In genomic region chr10:27742195-27742925, GRCh38 we compare ENCODE assay signal across 8 cellular contexts. TPM values are rescaled to one million over a fixed set of nuclear protein-coding genes. Genes with fewer than 3 reads are reported as not detected.
A peak's percentile ranks its signal among the peaks of the same experiment; 100 is the strongest.
DNase-seq lines count a peak whose midpoint lies in the region; TF ChIP-seq lines count a peak whose summit lies in the region.

No MANE protein-coding gene starts in this region.

- H3K36me3 ChIP-seq in Caco-2 (ENCODE audit: control insufficient read depth, insufficient read depth, low read length) = no peaks in the 10 kb centered on the region
- H3K36me3 ChIP-seq in SJCRH30 = no peaks in the 10 kb centered on the region
- no peaks in the 10 kb centered on the region for H3K36me3 ChIP-seq in osteoblast (ENCODE audit: insufficient read depth, low read length)

- H3K9me3 ChIP-seq in Caco-2 (no peaks in the 10 kb centered on the region), SJCRH30 (replicated peaks) (no peaks in the 10 kb centered on the region), osteoblast (ENCODE audit: low read depth, low read length) (no peaks in the 10 kb centered on the region)

- peaks cover 30% of the 10 kb centered on the region for H3K27me3 Mint-ChIP-seq in Caco-2 (ENCODE audit: insufficient read depth, unreplicated experiment)

- no peak overlapping the region for H3K27ac Mint-ChIP-seq in Caco-2 (ENCODE audit: unreplicated experiment)

- peaks cover 11% of the 10 kb centered on the region for H3K27me3 ChIP-seq in Caco-2 (replicated peaks; ENCODE audit: control insufficient read depth, insufficient read depth, low read length)
- H3K27me3 ChIP-seq in SJCRH30 = no peaks in the 10 kb centered on the region
- H3K27me3 ChIP-seq in osteoblast (ENCODE audit: insufficient read depth, low read length) = peaks cover 42% of the 10 kb centered on the region

- H3K4me1 Mint-ChIP-seq in Caco-2 (ENCODE audit: low read depth, unreplicated experiment) = peaks cover 5% of the 10 kb centered on the region

- H2AFZ ChIP-seq in osteoblast (ENCODE audit: low read length) = peak overlapping the region; percentile 71

- peaks cover 25% of the 10 kb centered on the region for H3K4me1 ChIP-seq in Caco-2
- H3K4me1 ChIP-seq in SJCRH30 = no peaks in the 10 kb centered on the region
- H3K4me1 ChIP-seq in osteoblast (ENCODE audit: insufficient read depth, low read length) = peaks cover 21% of the 10 kb centered on the region

- H3K4me3 ChIP-seq in Caco-2 (ENCODE audit: low read depth, low read length) (peak overlapping the region; percentile 75), SJCRH30 (peak overlapping the region; percentile 62), osteoblast (ENCODE audit: insufficient read depth, low read length) (peak overlapping the region; percentile 77)

- H3K4me2 ChIP-seq in osteoblast (ENCODE audit: insufficient read depth, low read length) = peak overlapping the region; percentile 87

- H3K79me2 ChIP-seq in osteoblast (ENCODE audit: insufficient read depth, low read length) = no peaks in the 10 kb centered on the region

- intact Hi-C loops in Caco-2 (cut with micrococcal nuclease; ENCODE audit: unreplicated experiment) (loop anchor here (1.0 to 5.0 kb wide), 3 partner anchors 436 to 640 kb away; no protein-coding TSS in a partner anchor), head of caudate nucleus (cut with DNase I) (loop anchor here (10.0 kb wide), 1 partner anchor 442 kb away; no protein-coding TSS in a partner anchor)

- BruUV-seq in Caco-2 (replicated peaks; lab: Mats Ljungman, UMichigan) = TSS peak; percentile 85

- DNase-seq in Caco-2 (peak; percentile 81 to 94), GM20000 (ENCODE audit: low spot score) (peak; percentile 89), HT-29 (ENCODE audit: low spot score) (peak; percentile 78), SJCRH30 (peak; percentile 62 to 74), head of caudate nucleus (peak; percentile 18 to 84 (median 68)), osteoblast (ENCODE audit: insufficient read length, low spot score, missing footprints) (peak; percentile 98)
- peak; percentile 91 for DNase-seq in activated naive CD4-positive, alpha-beta T cell treated with anti-CD3 and anti-CD28 coated beads, Interleukin-2, amount 50 U/mL, for 16 hours

- no peaks in the 10 kb centered on the region for H3K36me3 Mint-ChIP-seq in Caco-2 (ENCODE audit: insufficient read depth, unreplicated experiment)

- H4K20me1 ChIP-seq in osteoblast (ENCODE audit: insufficient read depth, low read length) = no peaks in the 10 kb centered on the region

- peak overlapping the region; percentile 75 for H3K4me3 Mint-ChIP-seq in Caco-2 (ENCODE audit: unreplicated experiment)

- CTCF ChIA-PET in Caco-2 (lab: Charles Lee) = interaction anchor here (0.5 to 2.6 kb wide), 6 partner anchors 169 to 651 kb away, joined by 3 to 8 read pairs (median 3); no protein-coding TSS in a partner anchor

- TF ChIP-seq CTCF in Caco-2 (IDR thresholded peaks at IDR 0.05; ENCODE audit: insufficient read depth in 1 of 2, low read depth in 1 of 2, low read length in 1 of 2, severe bottlenecking in 1 of 2, unreplicated experiment in 1 of 2) (peak; percentile 78 to 86), GM20000 (IDR thresholded peaks at IDR 0.05; ENCODE audit: extremely low read depth, missing control alignments) (peak; percentile 76), osteoblast (IDR thresholded peaks at IDR 0.05; ENCODE audit: extremely low read depth, low read depth, low read length) (peak; percentile 70)

- H3K9me3 Mint-ChIP-seq in Caco-2 (ENCODE audit: unreplicated experiment) = no peaks in the 10 kb centered on the region

- H3K27ac ChIP-seq in SJCRH30 (peak overlapping the region; percentile 78), osteoblast (ENCODE audit: low read depth, low read length) (peak overlapping the region; percentile 56), temporal lobe (ENCODE audit: low read depth, low read length) (peak overlapping the region; percentile 27)

- POLR2A ChIA-PET in Caco-2 (lab: Charles Lee) = no interaction called here

RNA-seq across cellular contexts. Expression of gene MKX, which starts 3.3 kb away (rescaled TPM):
- total RNA-seq in Caco-2 (2022) = 0.64 and 0.65 TPM in 2 replicates
- total RNA-seq in HT-29 (2014; rRNA removed; shearing (Covaris generic)) = not detected in 2 replicates
- 2.2 and 2.5 TPM in 2 replicates for total RNA-seq in SJCRH30 (2014; rRNA removed; shearing (Covaris generic))
- total RNA-seq in osteoblast = 6.5 and 15.3 TPM in 2 replicates
- 0.49 TPM for total RNA-seq in temporal lobe

Comparison
In these comparisons a context has a peak if more than half of its experiments do, and no peak if none do; other contexts are left out.
1. Peak in every context shown above with its lines: DNase-seq, H3K4me3 ChIP-seq and H3K27ac ChIP-seq.
2. H3K27ac ChIP-seq: peak in every context shown above with its lines; median percentile 78 in SJCRH30; 56 in osteoblast; 27 in temporal lobe.